ENCODE assay signal across 1 cellular context in the genomic region with DNA sequence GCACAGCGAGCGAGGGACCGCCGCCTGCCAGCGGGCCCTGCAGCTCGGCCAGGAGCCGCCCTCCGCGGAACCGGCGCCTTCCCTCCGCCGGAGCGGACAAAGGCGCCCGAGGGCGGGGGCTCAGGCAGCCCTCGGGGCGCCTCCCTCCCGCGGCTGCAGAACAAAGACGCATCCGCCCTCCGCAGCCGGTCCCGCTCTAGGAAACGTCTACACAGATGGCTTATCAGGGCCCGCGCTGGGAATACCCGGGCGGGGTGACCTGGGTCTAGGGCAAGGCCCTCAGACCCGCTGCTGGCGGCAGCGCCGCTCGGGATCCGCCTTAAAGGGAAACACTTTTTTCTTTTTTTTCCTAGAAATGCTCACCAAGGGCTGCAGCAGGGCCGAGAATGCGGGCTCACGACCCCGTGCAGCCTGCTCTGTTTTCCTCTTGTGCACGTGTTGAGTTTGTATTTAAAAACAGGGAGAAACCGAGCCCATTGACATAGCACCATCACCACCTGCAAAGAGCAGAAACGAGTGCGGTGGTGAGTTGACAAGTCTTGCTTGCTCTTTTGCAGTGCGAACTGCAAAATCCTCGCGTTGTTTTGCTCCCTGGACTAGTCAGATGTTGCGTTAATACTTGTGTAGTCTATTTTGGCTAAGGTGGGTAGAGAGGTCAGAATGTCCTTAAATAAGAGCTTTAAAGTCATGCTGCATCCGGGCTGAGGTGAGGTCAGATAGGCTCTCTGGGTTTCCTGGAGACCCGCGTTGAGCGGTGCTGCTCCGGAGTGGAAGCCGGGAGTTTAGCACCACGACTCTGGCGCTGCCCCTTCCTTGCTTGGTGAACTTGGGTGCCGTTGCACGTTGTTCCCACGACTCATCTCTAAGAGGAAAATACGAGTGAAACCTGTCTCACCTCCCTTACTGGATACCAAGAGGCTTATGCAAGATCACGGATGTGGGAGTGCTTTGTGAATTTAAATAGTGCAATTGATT.
A peak's percentile ranks its signal among the peaks of the same experiment; 100 is the strongest.
TF ChIP-seq lines count a peak whose summit lies in the region.

No MANE protein-coding gene starts in this region.

TF ChIP-seq in A549, 52 proteins besides CTCF, POLR2A, EP300 and RAD21 (continued from another document):
- TF ChIP-seq, protein P1, sequence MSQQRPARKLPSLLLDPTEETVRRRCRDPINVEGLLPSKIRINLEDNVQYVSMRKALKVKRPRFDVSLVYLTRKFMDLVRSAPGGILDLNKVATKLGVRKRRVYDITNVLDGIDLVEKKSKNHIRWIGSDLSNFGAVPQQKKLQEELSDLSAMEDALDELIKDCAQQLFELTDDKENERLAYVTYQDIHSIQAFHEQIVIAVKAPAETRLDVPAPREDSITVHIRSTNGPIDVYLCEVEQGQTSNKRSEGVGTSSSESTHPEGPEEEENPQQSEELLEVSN (IDR thresholded peaks at IDR 0.05; ENCODE audit: borderline replicate concordance, low read depth): no peak
- TF ChIP-seq RNF2 (IDR thresholded peaks at IDR 0.05; ENCODE audit: borderline replicate concordance, low read depth): peak; percentile 82; the same call in 1 of the 2 replicates
- TF ChIP-seq JUN (IDR thresholded peaks at IDR 0.05): no peak
- no peak for TF ChIP-seq TP53 (CRISPR knock-in tag; IDR thresholded peaks at IDR 0.05)
